In the genomic region with DNA sequence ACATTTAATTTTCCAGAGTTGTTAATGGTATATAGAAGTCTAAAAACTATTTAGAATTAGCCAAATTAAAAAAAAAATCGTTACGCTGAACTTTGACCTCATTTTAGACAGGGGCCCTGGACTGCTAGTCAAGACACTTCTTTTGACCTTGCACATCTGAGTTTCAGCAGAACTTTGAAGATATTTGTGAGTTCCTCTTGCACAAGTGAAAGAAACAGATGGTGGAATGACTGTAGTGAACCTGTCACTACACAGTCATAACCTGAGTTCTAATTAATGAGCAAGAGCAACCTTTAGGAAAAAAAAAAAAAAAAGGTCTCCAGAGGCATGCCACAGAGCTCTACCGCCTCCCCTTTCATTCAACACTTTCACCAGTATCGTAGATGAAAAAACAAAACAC, we compare ENCODE assay signal across 1 cellular context.
TF ChIP-seq lines count a peak whose summit lies in the region.

No MANE protein-coding gene starts in this region.

TF ChIP-seq in SK-N-SH, 30 proteins besides CTCF, POLR2A, EP300 and RAD21 (continued from another document):
- TF ChIP-seq, protein P1, sequence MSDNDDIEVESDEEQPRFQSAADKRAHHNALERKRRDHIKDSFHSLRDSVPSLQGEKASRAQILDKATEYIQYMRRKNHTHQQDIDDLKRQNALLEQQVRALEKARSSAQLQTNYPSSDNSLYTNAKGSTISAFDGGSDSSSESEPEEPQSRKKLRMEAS (IDR thresholded peaks at IDR 0.05; ENCODE audit: low read depth) = no peak
- TF ChIP-seq RCOR1 (IDR thresholded peaks at IDR 0.05; ENCODE audit: low read length) = no peak
- TF ChIP-seq, protein P2, sequence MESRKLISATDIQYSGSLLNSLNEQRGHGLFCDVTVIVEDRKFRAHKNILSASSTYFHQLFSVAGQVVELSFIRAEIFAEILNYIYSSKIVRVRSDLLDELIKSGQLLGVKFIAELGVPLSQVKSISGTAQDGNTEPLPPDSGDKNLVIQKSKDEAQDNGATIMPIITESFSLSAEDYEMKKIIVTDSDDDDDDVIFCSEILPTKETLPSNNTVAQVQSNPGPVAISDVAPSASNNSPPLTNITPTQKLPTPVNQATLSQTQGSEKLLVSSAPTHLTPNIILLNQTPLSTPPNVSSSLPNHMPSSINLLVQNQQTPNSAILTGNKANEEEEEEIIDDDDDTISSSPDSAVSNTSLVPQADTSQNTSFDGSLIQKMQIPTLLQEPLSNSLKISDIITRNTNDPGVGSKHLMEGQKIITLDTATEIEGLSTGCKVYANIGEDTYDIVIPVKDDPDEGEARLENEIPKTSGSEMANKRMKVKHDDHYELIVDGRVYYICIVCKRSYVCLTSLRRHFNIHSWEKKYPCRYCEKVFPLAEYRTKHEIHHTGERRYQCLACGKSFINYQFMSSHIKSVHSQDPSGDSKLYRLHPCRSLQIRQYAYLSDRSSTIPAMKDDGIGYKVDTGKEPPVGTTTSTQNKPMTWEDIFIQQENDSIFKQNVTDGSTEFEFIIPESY (IDR thresholded peaks at IDR 0.05; ENCODE audit: borderline replicate concordance, low read depth) = no peak
- no peak for TF ChIP-seq YY1 (IDR thresholded peaks at IDR 0.05; ENCODE audit: low read depth)
- no peak for TF ChIP-seq MEF2A (IDR thresholded peaks at IDR 0.05; ENCODE audit: borderline replicate concordance, low read depth)
- TF ChIP-seq CHD2 (IDR thresholded peaks at IDR 0.05; ENCODE audit: low read length, partially characterized antibody) = no peak
- TF ChIP-seq, protein P3, sequence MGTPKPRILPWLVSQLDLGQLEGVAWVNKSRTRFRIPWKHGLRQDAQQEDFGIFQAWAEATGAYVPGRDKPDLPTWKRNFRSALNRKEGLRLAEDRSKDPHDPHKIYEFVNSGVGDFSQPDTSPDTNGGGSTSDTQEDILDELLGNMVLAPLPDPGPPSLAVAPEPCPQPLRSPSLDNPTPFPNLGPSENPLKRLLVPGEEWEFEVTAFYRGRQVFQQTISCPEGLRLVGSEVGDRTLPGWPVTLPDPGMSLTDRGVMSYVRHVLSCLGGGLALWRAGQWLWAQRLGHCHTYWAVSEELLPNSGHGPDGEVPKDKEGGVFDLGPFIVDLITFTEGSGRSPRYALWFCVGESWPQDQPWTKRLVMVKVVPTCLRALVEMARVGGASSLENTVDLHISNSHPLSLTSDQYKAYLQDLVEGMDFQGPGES (IDR thresholded peaks at IDR 0.05; ENCODE audit: low read depth, low read length) = no peak
- no peak for TF ChIP-seq TAF1 (IDR thresholded peaks at IDR 0.05; ENCODE audit: borderline replicate concordance, low read depth, low read length)
- no peak for TF ChIP-seq TCF12 (IDR thresholded peaks at IDR 0.05)
- TF ChIP-seq, protein P4, sequence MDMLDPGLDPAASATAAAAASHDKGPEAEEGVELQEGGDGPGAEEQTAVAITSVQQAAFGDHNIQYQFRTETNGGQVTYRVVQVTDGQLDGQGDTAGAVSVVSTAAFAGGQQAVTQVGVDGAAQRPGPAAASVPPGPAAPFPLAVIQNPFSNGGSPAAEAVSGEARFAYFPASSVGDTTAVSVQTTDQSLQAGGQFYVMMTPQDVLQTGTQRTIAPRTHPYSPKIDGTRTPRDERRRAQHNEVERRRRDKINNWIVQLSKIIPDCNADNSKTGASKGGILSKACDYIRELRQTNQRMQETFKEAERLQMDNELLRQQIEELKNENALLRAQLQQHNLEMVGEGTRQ (IDR thresholded peaks at IDR 0.05; ENCODE audit: borderline replicate concordance, low read depth, low read length) = no peak
- no peak for TF ChIP-seq JUND (IDR thresholded peaks at IDR 0.05)
- no peak for TF ChIP-seq GABPA (IDR thresholded peaks at IDR 0.05; ENCODE audit: low read depth)
- TF ChIP-seq MXI1 (IDR thresholded peaks at IDR 0.05; ENCODE audit: low read depth, low read length) = no peak
